In genomic region chr6:17886891-17887290, GRCh38 we compare ENCODE assay signal across 2 cellular contexts.
TF ChIP-seq lines count a peak whose summit lies in the region.

No MANE protein-coding gene starts in this region.

TF ChIP-seq in SK-N-SH treated with all-trans-retinoic acid at 6 μM for 48 hours, 23 proteins besides CTCF, POLR2A, EP300 and RAD21 (continued from another document):
- TF ChIP-seq CREB5 (CRISPR knock-in tag; IDR thresholded peaks at IDR 0.05; ENCODE audit: low read depth): no peak
- TF ChIP-seq CSDC2 (CRISPR knock-in tag; IDR thresholded peaks at IDR 0.05): no peak
- TF ChIP-seq TSHZ2 (CRISPR knock-in tag; IDR thresholded peaks at IDR 0.05): no peak
- no peak for TF ChIP-seq ZNF565 (CRISPR knock-in tag; conservative IDR thresholded peaks at IDR 0.05; ENCODE audit: low read depth)
- TF ChIP-seq SNAI2 (CRISPR knock-in tag; IDR thresholded peaks at IDR 0.05): no peak
- no peak for TF ChIP-seq ZFP3 (CRISPR knock-in tag; IDR thresholded peaks at IDR 0.05)
- TF ChIP-seq OSR1 (CRISPR knock-in tag; IDR thresholded peaks at IDR 0.05): no peak

TF ChIP-seq in SK-N-SH, 30 proteins besides CTCF, POLR2A, EP300 and RAD21 (continued from another document):
- no peak for TF ChIP-seq ZBTB33 (IDR thresholded peaks at IDR 0.05; ENCODE audit: borderline replicate concordance, low read depth)
- TF ChIP-seq CHD2 (IDR thresholded peaks at IDR 0.05; ENCODE audit: low read length, partially characterized antibody): no peak
- TF ChIP-seq TAF1 (IDR thresholded peaks at IDR 0.05; ENCODE audit: borderline replicate concordance, low read depth, low read length): no peak
- TF ChIP-seq REST (IDR thresholded peaks at IDR 0.05; ENCODE audit: low read depth, low read length): no peak
